In the genomic region with DNA sequence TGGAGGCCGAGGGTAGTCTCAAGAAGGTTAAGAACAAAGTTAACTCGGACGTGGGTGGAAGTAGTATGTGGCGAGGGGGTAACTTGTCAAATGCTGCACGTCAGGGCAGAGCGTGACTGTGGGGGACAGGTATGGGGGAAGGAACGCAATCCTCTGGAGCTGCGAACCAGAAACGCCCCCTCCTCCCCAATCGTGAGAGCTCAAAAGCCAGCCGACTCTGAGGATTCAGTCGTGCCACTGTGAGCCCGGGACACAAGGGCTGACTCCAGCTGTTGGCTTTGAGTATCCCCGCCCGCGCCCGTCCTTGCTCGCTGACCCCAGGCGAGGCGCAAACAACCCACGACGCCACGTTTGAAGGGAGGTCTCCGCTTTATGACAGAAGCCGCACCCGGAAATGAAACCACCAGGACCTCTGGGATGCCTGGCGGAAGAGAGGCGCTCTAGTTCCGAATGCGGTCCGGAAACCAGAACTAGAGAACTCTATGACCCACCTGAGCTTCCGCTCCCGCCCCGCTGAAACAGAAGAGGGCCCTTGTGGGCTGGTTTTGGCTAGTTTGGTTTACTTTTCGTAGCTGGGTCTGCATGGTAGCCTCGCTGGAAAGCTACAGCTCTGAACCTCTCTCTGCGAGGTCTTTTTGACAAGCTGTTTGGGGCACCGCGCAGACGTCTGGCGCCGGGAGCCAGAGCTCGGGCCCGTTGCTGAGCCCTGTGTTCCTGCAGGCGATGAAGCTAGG, we compare ENCODE assay signal across 1 cellular context.
TF ChIP-seq lines count a peak whose summit lies in the region.

Gene PEX12, minus strand, starts transcription at position 377 of the 734 bp plus-strand sequence. CDS start 550 bp downstream, outside the sequence.

TF ChIP-seq in K562, 482 proteins besides CTCF, POLR2A, EP300 and RAD21 (continued from another document and continues in another):
- no peak for TF ChIP-seq THRAP3 (IDR thresholded peaks at IDR 0.05; ENCODE audit: borderline replicate concordance)
- no peak for TF ChIP-seq PHB2 (IDR thresholded peaks at IDR 0.05; ENCODE audit: low read depth)
- no peak for TF ChIP-seq POLR3A (IDR thresholded peaks at IDR 0.05; ENCODE audit: borderline replicate concordance, extremely low read depth, insufficient read depth, insufficient read length)
- peak in 1 of 2 experiments; percentile 89; a peak in 2 of 4 replicates for TF ChIP-seq HDAC1 (IDR thresholded peaks at IDR 0.05)
- TF ChIP-seq ZNF583 (CRISPR knock-in tag; IDR thresholded peaks at IDR 0.05) = peak; percentile 8; the same call in 1 of the 2 replicates
- no peak for TF ChIP-seq E2F3 (CRISPR knock-in tag; IDR thresholded peaks at IDR 0.05)
- peak; percentile 85 for TF ChIP-seq PHF8 (IDR thresholded peaks at IDR 0.05; ENCODE audit: borderline replicate concordance, low read length)
- no peak for TF ChIP-seq COPS2 (conservative IDR thresholded peaks at IDR 0.05)
- TF ChIP-seq ZNF174 (CRISPR knock-in tag; IDR thresholded peaks at IDR 0.05) = no peak
- no peak for TF ChIP-seq SMARCA5 (IDR thresholded peaks at IDR 0.05)
- TF ChIP-seq CBX1 (IDR thresholded peaks at IDR 0.05; ENCODE audit: low read depth) = no peak
- TF ChIP-seq HSF4 (CRISPR knock-in tag; IDR thresholded peaks at IDR 0.05; ENCODE audit: borderline replicate concordance) = no peak
- TF ChIP-seq FOXM1 (IDR thresholded peaks at IDR 0.05; ENCODE audit: low read depth) = no peak; the same call in 1 of the 2 replicates
- TF ChIP-seq FOXM1 (CRISPR knock-in tag; IDR thresholded peaks at IDR 0.05; ENCODE audit: low read depth) = no peak
- TF ChIP-seq, protein P1, sequence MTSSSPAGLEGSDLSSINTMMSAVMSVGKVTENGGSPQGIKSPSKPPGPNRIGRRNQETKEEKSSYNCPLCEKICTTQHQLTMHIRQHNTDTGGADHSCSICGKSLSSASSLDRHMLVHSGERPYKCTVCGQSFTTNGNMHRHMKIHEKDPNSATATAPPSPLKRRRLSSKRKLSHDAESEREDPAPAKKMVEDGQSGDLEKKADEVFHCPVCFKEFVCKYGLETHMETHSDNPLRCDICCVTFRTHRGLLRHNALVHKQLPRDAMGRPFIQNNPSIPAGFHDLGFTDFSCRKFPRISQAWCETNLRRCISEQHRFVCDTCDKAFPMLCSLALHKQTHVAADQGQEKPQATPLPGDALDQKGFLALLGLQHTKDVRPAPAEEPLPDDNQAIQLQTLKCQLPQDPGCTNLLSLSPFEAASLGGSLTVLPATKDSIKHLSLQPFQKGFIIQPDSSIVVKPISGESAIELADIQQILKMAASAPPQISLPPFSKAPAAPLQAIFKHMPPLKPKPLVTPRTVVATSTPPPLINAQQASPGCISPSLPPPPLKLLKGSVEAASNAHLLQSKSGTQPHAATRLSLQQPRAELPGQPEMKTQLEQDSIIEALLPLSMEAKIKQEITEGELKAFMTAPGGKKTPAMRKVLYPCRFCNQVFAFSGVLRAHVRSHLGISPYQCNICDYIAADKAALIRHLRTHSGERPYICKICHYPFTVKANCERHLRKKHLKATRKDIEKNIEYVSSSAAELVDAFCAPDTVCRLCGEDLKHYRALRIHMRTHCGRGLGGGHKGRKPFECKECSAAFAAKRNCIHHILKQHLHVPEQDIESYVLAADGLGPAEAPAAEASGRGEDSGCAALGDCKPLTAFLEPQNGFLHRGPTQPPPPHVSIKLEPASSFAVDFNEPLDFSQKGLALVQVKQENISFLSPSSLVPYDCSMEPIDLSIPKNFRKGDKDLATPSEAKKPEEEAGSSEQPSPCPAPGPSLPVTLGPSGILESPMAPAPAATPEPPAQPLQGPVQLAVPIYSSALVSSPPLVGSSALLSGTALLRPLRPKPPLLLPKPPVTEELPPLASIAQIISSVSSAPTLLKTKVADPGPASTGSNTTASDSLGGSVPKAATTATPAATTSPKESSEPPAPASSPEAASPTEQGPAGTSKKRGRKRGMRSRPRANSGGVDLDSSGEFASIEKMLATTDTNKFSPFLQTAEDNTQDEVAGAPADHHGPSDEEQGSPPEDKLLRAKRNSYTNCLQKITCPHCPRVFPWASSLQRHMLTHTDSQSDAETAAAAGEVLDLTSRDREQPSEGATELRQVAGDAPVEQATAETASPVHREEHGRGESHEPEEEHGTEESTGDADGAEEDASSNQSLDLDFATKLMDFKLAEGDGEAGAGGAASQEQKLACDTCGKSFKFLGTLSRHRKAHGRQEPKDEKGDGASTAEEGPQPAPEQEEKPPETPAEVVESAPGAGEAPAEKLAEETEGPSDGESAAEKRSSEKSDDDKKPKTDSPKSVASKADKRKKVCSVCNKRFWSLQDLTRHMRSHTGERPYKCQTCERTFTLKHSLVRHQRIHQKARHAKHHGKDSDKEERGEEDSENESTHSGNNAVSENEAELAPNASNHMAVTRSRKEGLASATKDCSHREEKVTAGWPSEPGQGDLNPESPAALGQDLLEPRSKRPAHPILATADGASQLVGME (CRISPR knock-in tag; IDR thresholded peaks at IDR 0.05) = no peak
- peak in 1 of 2 experiments; percentile 98; a peak in 1 of 4 replicates for TF ChIP-seq KDM4B (IDR thresholded peaks at IDR 0.05; ENCODE audit: borderline replicate concordance in 2 of 2, low read depth in 1 of 2)
- TF ChIP-seq EP400 (IDR thresholded peaks at IDR 0.05) = peak; percentile 98
- no peak for TF ChIP-seq ZFP30 (CRISPR knock-in tag; IDR thresholded peaks at IDR 0.05; ENCODE audit: borderline replicate concordance)
- TF ChIP-seq ZNF707 (CRISPR knock-in tag; conservative IDR thresholded peaks at IDR 0.05) = no peak
- TF ChIP-seq HINFP (tag; conservative IDR thresholded peaks at IDR 0.05; ENCODE audit: low read depth) = no peak
- no peak for TF ChIP-seq ZNF584 (CRISPR knock-in tag; IDR thresholded peaks at IDR 0.05; ENCODE audit: low read depth)
- TF ChIP-seq, protein P2, sequence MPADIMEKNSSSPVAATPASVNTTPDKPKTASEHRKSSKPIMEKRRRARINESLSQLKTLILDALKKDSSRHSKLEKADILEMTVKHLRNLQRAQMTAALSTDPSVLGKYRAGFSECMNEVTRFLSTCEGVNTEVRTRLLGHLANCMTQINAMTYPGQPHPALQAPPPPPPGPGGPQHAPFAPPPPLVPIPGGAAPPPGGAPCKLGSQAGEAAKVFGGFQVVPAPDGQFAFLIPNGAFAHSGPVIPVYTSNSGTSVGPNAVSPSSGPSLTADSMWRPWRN (IDR thresholded peaks at IDR 0.05; ENCODE audit: low read depth) = 0 out of 2 replicates have a peak, but pooled peaks have one; percentile 4
- no peak for TF ChIP-seq STAT5B (CRISPR knock-in tag; IDR thresholded peaks at IDR 0.05)
- TF ChIP-seq C11orf30 (IDR thresholded peaks at IDR 0.05; ENCODE audit: low read depth) = peak; percentile 92
- no peak for TF ChIP-seq HIVEP1 (CRISPR knock-in tag; IDR thresholded peaks at IDR 0.05)
- no peak for TF ChIP-seq NONO (IDR thresholded peaks at IDR 0.05; ENCODE audit: low read depth in 2 of 2, low read length in 1 of 2)
- no peak for TF ChIP-seq NFE2L1 (tag; IDR thresholded peaks at IDR 0.05; ENCODE audit: borderline replicate concordance, low read depth)
- TF ChIP-seq ZNF23 (CRISPR knock-in tag; IDR thresholded peaks at IDR 0.05) = no peak
- TF ChIP-seq, protein P3, sequence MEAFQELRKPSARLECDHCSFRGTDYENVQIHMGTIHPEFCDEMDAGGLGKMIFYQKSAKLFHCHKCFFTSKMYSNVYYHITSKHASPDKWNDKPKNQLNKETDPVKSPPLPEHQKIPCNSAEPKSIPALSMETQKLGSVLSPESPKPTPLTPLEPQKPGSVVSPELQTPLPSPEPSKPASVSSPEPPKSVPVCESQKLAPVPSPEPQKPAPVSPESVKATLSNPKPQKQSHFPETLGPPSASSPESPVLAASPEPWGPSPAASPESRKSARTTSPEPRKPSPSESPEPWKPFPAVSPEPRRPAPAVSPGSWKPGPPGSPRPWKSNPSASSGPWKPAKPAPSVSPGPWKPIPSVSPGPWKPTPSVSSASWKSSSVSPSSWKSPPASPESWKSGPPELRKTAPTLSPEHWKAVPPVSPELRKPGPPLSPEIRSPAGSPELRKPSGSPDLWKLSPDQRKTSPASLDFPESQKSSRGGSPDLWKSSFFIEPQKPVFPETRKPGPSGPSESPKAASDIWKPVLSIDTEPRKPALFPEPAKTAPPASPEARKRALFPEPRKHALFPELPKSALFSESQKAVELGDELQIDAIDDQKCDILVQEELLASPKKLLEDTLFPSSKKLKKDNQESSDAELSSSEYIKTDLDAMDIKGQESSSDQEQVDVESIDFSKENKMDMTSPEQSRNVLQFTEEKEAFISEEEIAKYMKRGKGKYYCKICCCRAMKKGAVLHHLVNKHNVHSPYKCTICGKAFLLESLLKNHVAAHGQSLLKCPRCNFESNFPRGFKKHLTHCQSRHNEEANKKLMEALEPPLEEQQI (IDR thresholded peaks at IDR 0.05) = no peak
- no peak for TF ChIP-seq RCOR1 (IDR thresholded peaks at IDR 0.05; ENCODE audit: borderline replicate concordance in 1 of 2, low read depth in 2 of 2, low read length in 2 of 2)
- no peak for TF ChIP-seq PURB (CRISPR knock-in tag; IDR thresholded peaks at IDR 0.05; ENCODE audit: low read depth)
- TF ChIP-seq KLF13 (tag; IDR thresholded peaks at IDR 0.05; ENCODE audit: borderline replicate concordance, low read depth) = peak; percentile 78
- TF ChIP-seq MTA1 (IDR thresholded peaks at IDR 0.05; ENCODE audit: borderline replicate concordance) = peak; percentile 97
- TF ChIP-seq ZNF696 (CRISPR knock-in tag; conservative IDR thresholded peaks at IDR 0.05) = no peak
- TF ChIP-seq, protein P4, sequence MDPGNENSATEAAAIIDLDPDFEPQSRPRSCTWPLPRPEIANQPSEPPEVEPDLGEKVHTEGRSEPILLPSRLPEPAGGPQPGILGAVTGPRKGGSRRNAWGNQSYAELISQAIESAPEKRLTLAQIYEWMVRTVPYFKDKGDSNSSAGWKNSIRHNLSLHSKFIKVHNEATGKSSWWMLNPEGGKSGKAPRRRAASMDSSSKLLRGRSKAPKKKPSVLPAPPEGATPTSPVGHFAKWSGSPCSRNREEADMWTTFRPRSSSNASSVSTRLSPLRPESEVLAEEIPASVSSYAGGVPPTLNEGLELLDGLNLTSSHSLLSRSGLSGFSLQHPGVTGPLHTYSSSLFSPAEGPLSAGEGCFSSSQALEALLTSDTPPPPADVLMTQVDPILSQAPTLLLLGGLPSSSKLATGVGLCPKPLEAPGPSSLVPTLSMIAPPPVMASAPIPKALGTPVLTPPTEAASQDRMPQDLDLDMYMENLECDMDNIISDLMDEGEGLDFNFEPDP (CRISPR knock-in tag; IDR thresholded peaks at IDR 0.05) = no peak
- peak; percentile 21; the same call in 1 of the 2 replicates for TF ChIP-seq RB1 (IDR thresholded peaks at IDR 0.05; ENCODE audit: low read depth)
- TF ChIP-seq ZNF212 (CRISPR knock-in tag; IDR thresholded peaks at IDR 0.05) = no peak
- peak; percentile 88 for TF ChIP-seq TAF9B (IDR thresholded peaks at IDR 0.05; ENCODE audit: partially characterized antibody)
- no peak for TF ChIP-seq SREBF1 (IDR thresholded peaks at IDR 0.05; ENCODE audit: borderline replicate concordance, low read depth, low read length)
- TF ChIP-seq HNRNPH1 (optimal IDR thresholded peaks at IDR 0.05; ENCODE audit: low read depth, low read length) = no peak
- TF ChIP-seq, protein P5, sequence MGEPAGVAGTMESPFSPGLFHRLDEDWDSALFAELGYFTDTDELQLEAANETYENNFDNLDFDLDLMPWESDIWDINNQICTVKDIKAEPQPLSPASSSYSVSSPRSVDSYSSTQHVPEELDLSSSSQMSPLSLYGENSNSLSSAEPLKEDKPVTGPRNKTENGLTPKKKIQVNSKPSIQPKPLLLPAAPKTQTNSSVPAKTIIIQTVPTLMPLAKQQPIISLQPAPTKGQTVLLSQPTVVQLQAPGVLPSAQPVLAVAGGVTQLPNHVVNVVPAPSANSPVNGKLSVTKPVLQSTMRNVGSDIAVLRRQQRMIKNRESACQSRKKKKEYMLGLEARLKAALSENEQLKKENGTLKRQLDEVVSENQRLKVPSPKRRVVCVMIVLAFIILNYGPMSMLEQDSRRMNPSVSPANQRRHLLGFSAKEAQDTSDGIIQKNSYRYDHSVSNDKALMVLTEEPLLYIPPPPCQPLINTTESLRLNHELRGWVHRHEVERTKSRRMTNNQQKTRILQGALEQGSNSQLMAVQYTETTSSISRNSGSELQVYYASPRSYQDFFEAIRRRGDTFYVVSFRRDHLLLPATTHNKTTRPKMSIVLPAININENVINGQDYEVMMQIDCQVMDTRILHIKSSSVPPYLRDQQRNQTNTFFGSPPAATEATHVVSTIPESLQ (CRISPR knock-in tag; IDR thresholded peaks at IDR 0.05) = no peak
- no peak for TF ChIP-seq ZKSCAN3 (CRISPR knock-in tag; IDR thresholded peaks at IDR 0.05)
- TF ChIP-seq MYC (IDR thresholded peaks at IDR 0.05; ENCODE audit: low read depth, low read length) = peak; percentile 92
- peak; percentile 49; the same call in 1 of the 2 replicates for TF ChIP-seq MYC (CRISPR knock-in tag; IDR thresholded peaks at IDR 0.05; ENCODE audit: borderline replicate concordance, low read depth)
- TF ChIP-seq CCAR2 (IDR thresholded peaks at IDR 0.05; ENCODE audit: low read depth, low read length) = no peak
- peak; percentile 88 for TF ChIP-seq NR2C2 (CRISPR knock-in tag; IDR thresholded peaks at IDR 0.05)
- TF ChIP-seq NR2C2 (tag; IDR thresholded peaks at IDR 0.05) = peak; percentile 100
- no peak for TF ChIP-seq HEY1 (CRISPR knock-in tag; IDR thresholded peaks at IDR 0.05; ENCODE audit: borderline replicate concordance)
- TF ChIP-seq ETV6 (IDR thresholded peaks at IDR 0.05; ENCODE audit: borderline replicate concordance in 1 of 2, low read depth in 2 of 2, low read length in 1 of 2) = peak; percentile 94 to 97
- no peak for TF ChIP-seq ETV6 (CRISPR knock-in tag; IDR thresholded peaks at IDR 0.05; ENCODE audit: borderline replicate concordance)
- no peak for TF ChIP-seq CLOCK (CRISPR knock-in tag; IDR thresholded peaks at IDR 0.05; ENCODE audit: borderline replicate concordance)
